Comparison of ENCODE assay signal across 17 cellular contexts in the genomic region with DNA sequence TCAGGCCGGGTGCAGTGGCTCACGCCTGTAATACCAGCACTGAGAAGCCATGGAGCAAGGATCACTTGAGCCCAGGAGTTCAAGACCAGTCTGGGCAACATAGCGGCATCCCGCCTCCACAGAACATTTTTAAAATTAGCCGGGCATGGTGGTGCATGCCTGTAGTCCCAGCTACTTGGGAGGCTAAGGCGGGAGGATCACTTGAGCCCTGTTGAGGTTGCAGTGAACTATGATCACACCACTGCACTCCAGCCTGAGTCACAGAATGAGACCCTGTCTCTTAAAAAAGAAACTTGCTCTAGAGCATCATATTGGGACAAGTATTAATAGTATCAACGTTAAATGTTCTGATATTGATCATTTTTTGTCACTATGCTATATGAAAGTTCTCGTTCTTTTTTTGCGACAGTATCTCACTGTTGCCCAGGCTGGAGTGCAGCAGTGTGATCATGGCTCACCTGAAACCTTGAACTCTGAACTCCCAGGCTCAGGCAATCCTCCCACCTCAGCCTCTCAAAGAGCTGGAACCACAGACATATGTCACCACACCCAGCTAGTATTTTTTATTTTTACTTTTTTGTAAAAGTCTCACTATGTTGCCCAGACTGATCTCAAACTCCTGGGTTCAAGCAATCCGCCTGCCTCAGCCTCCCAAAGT.
"Had no signal": no experiment of that assay in that cellular context is flagged by ENCODE, and none has a peak within 500 bp of the region (broad histone marks: within the 10 kb centered on the region; RNA-seq: fewer than 3 reads in every experiment).

No MANE protein-coding gene starts in this region.

- ATAC-seq: activated T-cell treated with anti-CD3 and anti-CD28 coated beads, Interleukin-2, amount 50 U/mL, for 72 hours; natural killer cell; stimulated activated naive CD8-positive, alpha-beta T cell treated with anti-CD3 and anti-CD28 coated beads, Interleukin-15, Interleukin-2, amounts not matched to agents 100 U/mL and 50 U/mL, for 24 hours had no signal

- H3K36me3 ChIP-seq: cardiac muscle cell, tibial artery had no signal

- H3K27me3 ChIP-seq: cardiac muscle cell, tibial artery had no signal

- H3K36me3 Mint-ChIP-seq: activated naive CD4-positive, alpha-beta T cell treated with anti-CD3 and anti-CD28 coated beads, Interleukin-2, amount 10 ng/mL, durations not matched to agents 7 days and 5 days; natural killer cell had no signal

- H3K4me3 Mint-ChIP-seq: activated CD4-positive, alpha-beta memory T cell treated with anti-CD3 and anti-CD28 coated beads, Interleukin-2, amount 10 ng/mL, durations not matched to agents 7 days and 5 days; activated naive CD4-positive, alpha-beta T cell treated with anti-CD3 and anti-CD28 coated beads, Interleukin-2, amount 10 ng/mL, durations not matched to agents 7 days and 5 days; activated T-cell treated with anti-CD3 and anti-CD28 coated beads, Interleukin-2, amount 50 U/mL, for 72 hours; natural killer cell; T-helper 1 cell treated with Interleukin-12 subunit alpha and Interleukin-12 subunit beta and Interleukin-4 antibody, amounts not matched to agents 30 μg/mL and 1 μg/mL, for 36 hours had no signal

- H3K27ac ChIP-seq: epithelial cell of prostate, parathyroid adenoma, tibial artery had no signal

- H3K9me3 Mint-ChIP-seq: activated CD4-positive, alpha-beta memory T cell treated with anti-CD3 and anti-CD28 coated beads, Interleukin-2, amount 10 ng/mL, durations not matched to agents 7 days and 5 days; activated naive CD4-positive, alpha-beta T cell treated with anti-CD3 and anti-CD28 coated beads, Interleukin-2, amount 10 ng/mL, durations not matched to agents 7 days and 5 days; activated T-cell treated with anti-CD3 and anti-CD28 coated beads, Interleukin-2, amount 50 U/mL, for 72 hours; natural killer cell; T-helper 1 cell treated with Interleukin-12 subunit alpha and Interleukin-12 subunit beta and Interleukin-4 antibody, amounts not matched to agents 30 μg/mL and 1 μg/mL, for 36 hours had no signal

- H3K27ac Mint-ChIP-seq: activated CD4-positive, alpha-beta memory T cell treated with anti-CD3 and anti-CD28 coated beads, Interleukin-2, amount 10 ng/mL, durations not matched to agents 7 days and 5 days; activated naive CD4-positive, alpha-beta T cell treated with anti-CD3 and anti-CD28 coated beads, Interleukin-2, amount 10 ng/mL, durations not matched to agents 7 days and 5 days; activated T-cell treated with anti-CD3 and anti-CD28 coated beads, Interleukin-2, amount 50 U/mL, for 72 hours; natural killer cell; T-helper 1 cell treated with Interleukin-12 subunit alpha and Interleukin-12 subunit beta and Interleukin-4 antibody, amounts not matched to agents 30 μg/mL and 1 μg/mL, for 36 hours had no signal

- H3K9me3 ChIP-seq: tibial artery had no signal

- H3K4me1 Mint-ChIP-seq: activated CD4-positive, alpha-beta memory T cell treated with anti-CD3 and anti-CD28 coated beads, Interleukin-2, amount 10 ng/mL, durations not matched to agents 7 days and 5 days; activated naive CD4-positive, alpha-beta T cell treated with anti-CD3 and anti-CD28 coated beads, Interleukin-2, amount 10 ng/mL, durations not matched to agents 7 days and 5 days; natural killer cell had no signal

- H3K27me3 Mint-ChIP-seq: activated CD4-positive, alpha-beta memory T cell treated with anti-CD3 and anti-CD28 coated beads, Interleukin-2, amount 10 ng/mL, durations not matched to agents 7 days and 5 days; activated naive CD4-positive, alpha-beta T cell treated with anti-CD3 and anti-CD28 coated beads, Interleukin-2, amount 10 ng/mL, durations not matched to agents 7 days and 5 days had no signal

- H3K4me3 ChIP-seq: cardiac muscle cell, lung, tibial artery had no signal

- DNase-seq: activated CD4-positive, alpha-beta memory T cell treated with anti-CD3 and anti-CD28 coated beads, Interleukin-2, amount 10 ng/mL, durations not matched to agents 7 days and 5 days; activated CD4-positive, alpha-beta T cell treated with anti-CD3 and anti-CD28 coated beads for 48 hours; activated effector memory CD4-positive, alpha-beta T cell treated with Interleukin-2 at 50 U/mL for 16 hours; activated naive CD4-positive, alpha-beta T cell treated with anti-CD3 and anti-CD28 coated beads, Interleukin-2, amount 10 ng/mL, durations not matched to agents 7 days and 5 days; activated T-cell treated with anti-CD3 and anti-CD28 coated beads, Interleukin-2, amount 50 U/mL, for 72 hours; foreskin fibroblast; kidney; natural killer cell; stimulated activated CD4-positive, alpha-beta T cell treated with anti-CD3 and anti-CD28 coated beads, Interleukin-4, amount 100 ng/mL, for 1 hour; stimulated activated naive CD8-positive, alpha-beta T cell treated with anti-CD3 and anti-CD28 coated beads, Interleukin-15, Interleukin-2, amounts not matched to agents 100 U/mL and 50 U/mL, for 24 hours; T1000; tibial artery had no signal
